1 cellular context compared by ENCODE assay signal in the genomic region with DNA sequence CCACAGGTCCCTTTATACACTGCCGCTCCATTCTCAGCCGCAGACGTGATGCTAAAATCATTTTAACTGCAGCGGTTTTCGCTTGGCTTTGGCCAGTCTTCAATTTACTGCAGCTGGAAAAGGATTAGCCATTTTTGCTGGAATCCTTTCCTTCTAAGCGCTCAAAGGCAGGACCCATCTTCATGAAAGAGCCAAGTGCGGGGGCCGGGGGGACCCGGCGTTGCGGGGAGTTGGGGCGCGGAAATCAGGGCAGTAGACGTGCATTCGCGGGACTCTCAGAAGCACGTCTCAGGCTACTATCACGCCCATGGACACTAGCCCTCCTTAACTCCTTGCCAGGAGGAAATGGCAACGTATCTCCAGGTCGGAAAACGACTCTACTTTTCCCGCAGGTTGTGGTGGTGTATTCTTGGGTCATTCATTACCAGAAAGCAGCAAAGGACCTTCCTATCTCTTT.
TF ChIP-seq lines count a peak whose summit lies in the region.

No MANE protein-coding gene starts in this region.

TF ChIP-seq in HepG2, 621 proteins besides CTCF, POLR2A, EP300 and RAD21 (continued from another document):
- TF ChIP-seq, protein P1, sequence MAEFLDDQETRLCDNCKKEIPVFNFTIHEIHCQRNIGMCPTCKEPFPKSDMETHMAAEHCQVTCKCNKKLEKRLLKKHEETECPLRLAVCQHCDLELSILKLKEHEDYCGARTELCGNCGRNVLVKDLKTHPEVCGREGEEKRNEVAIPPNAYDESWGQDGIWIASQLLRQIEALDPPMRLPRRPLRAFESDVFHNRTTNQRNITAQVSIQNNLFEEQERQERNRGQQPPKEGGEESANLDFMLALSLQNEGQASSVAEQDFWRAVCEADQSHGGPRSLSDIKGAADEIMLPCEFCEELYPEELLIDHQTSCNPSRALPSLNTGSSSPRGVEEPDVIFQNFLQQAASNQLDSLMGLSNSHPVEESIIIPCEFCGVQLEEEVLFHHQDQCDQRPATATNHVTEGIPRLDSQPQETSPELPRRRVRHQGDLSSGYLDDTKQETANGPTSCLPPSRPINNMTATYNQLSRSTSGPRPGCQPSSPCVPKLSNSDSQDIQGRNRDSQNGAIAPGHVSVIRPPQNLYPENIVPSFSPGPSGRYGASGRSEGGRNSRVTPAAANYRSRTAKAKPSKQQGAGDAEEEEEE (CRISPR knock-in tag; IDR thresholded peaks at IDR 0.05; ENCODE audit: borderline replicate concordance): no peak
- TF ChIP-seq KDM4B (CRISPR knock-in tag; IDR thresholded peaks at IDR 0.05) (no peak), YEATS4 (CRISPR knock-in tag; IDR thresholded peaks at IDR 0.05; ENCODE audit: borderline replicate concordance) (no peak), ZNF687 (CRISPR knock-in tag; IDR thresholded peaks at IDR 0.05) (no peak), RCOR2 (CRISPR knock-in tag; IDR thresholded peaks at IDR 0.05) (no peak), FOSL2 (CRISPR knock-in tag; IDR thresholded peaks at IDR 0.05) (no peak), ELK4 (CRISPR knock-in tag; IDR thresholded peaks at IDR 0.05; ENCODE audit: borderline replicate concordance) (no peak), ZNF496 (CRISPR knock-in tag; IDR thresholded peaks at IDR 0.05; ENCODE audit: insufficient replicate concordance) (no peak)
TF ChIP-seq in HepG2: peak in this region for 0.
